In genomic region chr1:206741142-206741701, GRCh38 we compare ENCODE assay signal across 19 cellular contexts. TPM values are rescaled to one million over a fixed set of nuclear protein-coding genes. Genes with fewer than 3 reads are reported as not detected.
DNase-seq lines count a peak whose midpoint lies in the region; ATAC-seq and TF ChIP-seq lines count a peak whose summit lies in the region.
"Had no signal": no experiment of that assay in that cellular context is flagged by ENCODE, and none has a peak within 500 bp of the region (broad histone marks: within the 10 kb centered on the region; RNA-seq: fewer than 3 reads in every experiment).

No MANE protein-coding gene starts in this region.

- H3K4me3 Mint-ChIP-seq in effector memory CD8-positive, alpha-beta T cell: no peak overlapping the region
- H3K4me3 Mint-ChIP-seq in neural progenitor cell: no peak overlapping the region
- H3K4me3 Mint-ChIP-seq: T-helper 1 cell treated with Interleukin-12 subunit alpha and Interleukin-12 subunit beta and Interleukin-4 antibody, amounts not matched to agents 30 μg/mL and 1 μg/mL, for 36 hours had no signal

- CTCF ChIA-PET in OCI-LY7 (lab: Charles Lee; ENCODE audit: unreplicated experiment): interaction anchor here (0.7 kb wide), 1 partner anchor 78 kb away, joined by 3 read pairs; no protein-coding TSS in a partner anchor

- no peak overlapping the region for H3K9ac ChIP-seq in neural progenitor cell

- no peak for ATAC-seq in effector memory CD8-positive, alpha-beta T cell (replicated peaks)
- ATAC-seq: Panc1, Right ventricle myocardium inferior had no signal

- H3K9me2 ChIP-seq in OCI-LY7 (ENCODE audit: insufficient read depth, low read length): no peaks in the 10 kb centered on the region

- no peaks in the 10 kb centered on the region for H3K27me3 ChIP-seq in GM06990 (replicated peaks; ENCODE audit: control insufficient read depth, insufficient read depth, low read length)
- H3K27me3 ChIP-seq in neural progenitor cell: no peaks in the 10 kb centered on the region

- peak overlapping the region; percentile 74 to 79 for H3K27ac Mint-ChIP-seq in effector memory CD8-positive, alpha-beta T cell
- no peak overlapping the region for H3K27ac Mint-ChIP-seq in neural progenitor cell

- peak; percentile 23 for TF ChIP-seq POLR2A in GM18526 (IDR thresholded peaks at IDR 0.05; ENCODE audit: extremely low read depth, insufficient read length)

- H3K27me3 Mint-ChIP-seq in effector memory CD8-positive, alpha-beta T cell: no peaks in the 10 kb centered on the region
- H3K27me3 Mint-ChIP-seq in neural progenitor cell (ENCODE audit: insufficient read depth, low read depth): peaks cover 6% of the 10 kb centered on the region

- peak overlapping the region; percentile 14; the same call in 1 of the 2 replicates for H3K4me2 ChIP-seq in OCI-LY7 (ENCODE audit: low read length)
- H3K4me2 ChIP-seq in neural progenitor cell: no peak overlapping the region

- no peak overlapping the region for H2AFZ ChIP-seq in OCI-LY7 (ENCODE audit: low read length)
- H2AFZ ChIP-seq in neural progenitor cell (replicated peaks): no peak overlapping the region

- no peaks in the 10 kb centered on the region for H4K20me1 ChIP-seq in OCI-LY7 (ENCODE audit: insufficient read depth, low read length)
- H4K20me1 ChIP-seq in neural progenitor cell (ENCODE audit: low read depth): no peaks in the 10 kb centered on the region

- H3K9me3 ChIP-seq in OCI-LY7 (ENCODE audit: low read length) (no peaks in the 10 kb centered on the region), neural progenitor cell (ENCODE audit: low read depth) (no peaks in the 10 kb centered on the region)

- DNase-seq in GM06990 (ENCODE audit: extremely low read depth, insufficient read length) (no peak), OCI-LY7 (ENCODE audit: low spot score) (no peak), SKM-1 (lab: John Stamatoyannopoulos, UW; ENCODE audit: unreplicated experiment) (no peak), NCI-H446 treated with DMSO at 0.1 percent for 48 hours (lab: John Stamatoyannopoulos, UW) (no peak), neural progenitor cell (ENCODE audit: low spot score) (no peak)
- no peak for DNase-seq in effector memory CD8-positive, alpha-beta T cell
- DNase-seq in stimulated activated naive CD4-positive, alpha-beta T cell (lab: John Stamatoyannopoulos, UW): no peak
- DNase-seq: ACHN, DMS 273 treated with DMSO at 0.1 percent for 48 hours, GOT3, Karpas-422, NCI-H2107, NCI-H345, NCI-H69 had no signal

- H3K4me3 ChIP-seq in GM06990 (replicated peaks; ENCODE audit: low read depth, low read length) (no peak overlapping the region), OCI-LY7 (ENCODE audit: low read depth, low read length, poor library complexity, severe bottlenecking) (no peak overlapping the region), neural progenitor cell (no peak overlapping the region)
- H3K4me3 ChIP-seq: SK-N-MC had no signal

- H3K36me3 Mint-ChIP-seq in effector memory CD8-positive, alpha-beta T cell (ENCODE audit: insufficient read depth): peaks cover 40% of the 10 kb centered on the region
- no peaks in the 10 kb centered on the region for H3K36me3 Mint-ChIP-seq in neural progenitor cell

- POLR2A ChIA-PET in OCI-LY7 (lab: Charles Lee): interaction anchor here (0.9 to 2.8 kb wide), 3 partner anchors 18 to 107 kb away, joined by 3 to 11 read pairs (median 3); partner anchors contain the start of gene IL19

- intact Hi-C loops in OCI-LY7 (cut with micrococcal nuclease; ENCODE audit: unreplicated experiment): no loop called here

- H3K4me1 Mint-ChIP-seq in effector memory CD8-positive, alpha-beta T cell (ENCODE audit: low read depth in 2 of 2): peaks cover 60 to 61% of the 10 kb centered on the region in 2 donors
- H3K4me1 Mint-ChIP-seq in neural progenitor cell: peaks cover 22% of the 10 kb centered on the region

- no peak overlapping the region for H3K27ac ChIP-seq in OCI-LY7 (ENCODE audit: low read depth, low read length, poor library complexity, severe bottlenecking)
- H3K27ac ChIP-seq in neural progenitor cell: no peak overlapping the region
- H3K27ac ChIP-seq: SK-N-MC had no signal

- H3K4me1 ChIP-seq in OCI-LY7 (ENCODE audit: insufficient read depth, low read length, poor library complexity, severe bottlenecking): peaks cover 39% of the 10 kb centered on the region
- H3K4me1 ChIP-seq in neural progenitor cell: peaks cover 15% of the 10 kb centered on the region

- H3F3A ChIP-seq in neural progenitor cell (ENCODE audit: low read depth): no peaks in the 10 kb centered on the region

- H3K79me2 ChIP-seq in OCI-LY7 (ENCODE audit: insufficient read depth, low read depth, low read length) (no peaks in the 10 kb centered on the region), neural progenitor cell (ENCODE audit: low read depth) (no peaks in the 10 kb centered on the region)

- no peaks in the 10 kb centered on the region for H3K9me3 Mint-ChIP-seq in effector memory CD8-positive, alpha-beta T cell
- H3K9me3 Mint-ChIP-seq in neural progenitor cell: no peaks in the 10 kb centered on the region
- H3K9me3 Mint-ChIP-seq: T-helper 1 cell treated with Interleukin-12 subunit alpha and Interleukin-12 subunit beta and Interleukin-4 antibody, amounts not matched to agents 30 μg/mL and 1 μg/mL, for 36 hours had no signal

- BruUV-seq in OCI-LY7 (replicated peaks; lab: Mats Ljungman, UMichigan): no TSS peak

- H3K36me3 ChIP-seq in GM06990 (ENCODE audit: control insufficient read depth, insufficient read depth, low read length): no peaks in the 10 kb centered on the region; the same call in 1 of the 2 replicates
- no peaks in the 10 kb centered on the region for H3K36me3 ChIP-seq in OCI-LY7 (ENCODE audit: insufficient read depth, low read length)
- H3K36me3 ChIP-seq in neural progenitor cell: no peaks in the 10 kb centered on the region

- TF ChIP-seq CTCF in GM06990 (IDR thresholded peaks at IDR 0.05; ENCODE audit: insufficient read depth, low read length, poor library complexity, severe bottlenecking) (peak; percentile 4), OCI-LY7 (conservative IDR thresholded peaks at IDR 0.05; ENCODE audit: low read length) (no peak), neural progenitor cell (IDR thresholded peaks at IDR 0.05) (no peak)

RNA-seq across cellular contexts. Expression of gene IL19, which starts 29.4 kb away (rescaled TPM):
- not detected in 2 replicates for total RNA-seq in OCI-LY7 (2014; rRNA removed; shearing (Covaris generic))
- not detected in 2 replicates for total RNA-seq in OCI-LY7 (2022)
- not detected in 2 replicates for total RNA-seq in neural progenitor cell (ENCODE audit: low replicate concordance)
- total RNA-seq: Right ventricle myocardium inferior had no signal

RNA-seq across cellular contexts. Expression of gene IL10, which starts 31.1 kb away (rescaled TPM):
- not detected in 2 replicates for total RNA-seq in OCI-LY7 (2014; rRNA removed; shearing (Covaris generic))
- total RNA-seq in OCI-LY7 (2022): not detected in 2 replicates
- not detected in 2 replicates for total RNA-seq in neural progenitor cell (ENCODE audit: low replicate concordance)

RNA-seq across cellular contexts. Expression of gene MAPKAPK2, which starts 56.5 kb away (rescaled TPM):
- 14.5 and 16.3 TPM in 2 replicates for total RNA-seq in OCI-LY7 (2014; rRNA removed; shearing (Covaris generic))
- total RNA-seq in OCI-LY7 (2022) (39.9 and 46.5 TPM in 2 replicates), neural progenitor cell (ENCODE audit: low replicate concordance) (24.7 and 38.7 TPM in 2 replicates)
